Comparison of ENCODE assay signal across 8 cellular contexts in the genomic region with DNA sequence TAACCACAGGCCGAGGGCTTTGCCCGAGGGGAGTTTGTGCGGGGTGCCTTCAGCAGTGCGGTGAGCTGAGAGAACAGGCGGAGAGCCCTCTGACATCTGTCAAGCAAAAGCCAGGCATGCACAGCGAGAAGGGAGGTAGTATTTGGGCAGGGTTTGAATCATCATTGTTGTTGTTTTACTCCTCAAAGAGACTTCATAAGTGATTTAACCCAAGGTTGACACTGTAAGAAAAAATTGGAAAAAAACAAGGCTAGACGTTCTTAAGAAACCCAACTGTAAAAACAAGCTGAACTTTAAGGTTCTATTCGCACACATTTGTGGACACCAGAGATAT. TPM values are rescaled to one million over a fixed set of nuclear protein-coding genes. Genes with fewer than 3 reads are reported as not detected.
DNase-seq lines count a peak whose midpoint lies in the region; ATAC-seq and TF ChIP-seq lines count a peak whose summit lies in the region.

No MANE protein-coding gene starts in this region.

- POLR2A ChIA-PET in A673 (lab: Charles Lee; ENCODE audit: low non-redundant PET), result no interaction called here

- no peak for DNase-seq in A673 (ENCODE audit: low spot score)
- no peak for DNase-seq in H7
- no peak for DNase-seq in astrocyte of the spinal cord (ENCODE audit: low read depth, low spot score)
- DNase-seq in DMS153 (lab: John Stamatoyannopoulos, UW), result no peak
- no peak for DNase-seq in DMS153 treated with DMSO at 0.1 percent for 48 hours (lab: John Stamatoyannopoulos, UW; ENCODE audit: unreplicated experiment)
- DNase-seq in NCI-H2196 treated with DMSO at 0.1 percent for 48 hours (lab: John Stamatoyannopoulos, UW; ENCODE audit: unreplicated experiment), result no peak

- H3K4me1 ChIP-seq in A673 (ENCODE audit: insufficient read depth, low read length, poor library complexity, severe bottlenecking) (no peaks in the 10 kb centered on the region), mucosa of rectum (ENCODE audit: control insufficient read depth in 2 of 2, insufficient read depth in 2 of 2, low read length in 2 of 2) (peaks cover 4 to 11% of the 10 kb centered on the region in 2 donors)

- in situ Hi-C loops in astrocyte of the spinal cord (cut with HindIII; ENCODE audit: low sequenced_read_pairs), result no loop called here

- no TSS peak for BruUV-seq in A673 (replicated peaks; lab: Mats Ljungman, UMichigan)

- no peaks in the 10 kb centered on the region for H3K9me3 ChIP-seq in A673 (ENCODE audit: low read depth, low read length, poor library complexity, severe bottlenecking)
- H3K9me3 ChIP-seq in mucosa of rectum (ENCODE audit: control insufficient read depth in 2 of 2, low read length in 2 of 2), result no peaks in the 10 kb centered on the region

- H3K4me3 ChIP-seq in A673 (ENCODE audit: low read depth, low read length, poor library complexity, severe bottlenecking) (peak overlapping the region; percentile 93), H7 (ENCODE audit: insufficient read depth, low read depth, low read length) (peak overlapping the region; percentile 86), astrocyte of the spinal cord (ENCODE audit: low read depth, low read length) (peak overlapping the region; percentile 70), mucosa of rectum (ENCODE audit: low read length in 2 of 2) (peak overlapping the region; percentile 82 to 88)

- H3K9ac ChIP-seq in mucosa of rectum (ENCODE audit: low read depth in 1 of 2, low read length in 2 of 2), result no peak overlapping the region

- TF ChIP-seq CTCF in A673 (conservative IDR thresholded peaks at IDR 0.05; ENCODE audit: low read depth, low read length), result no peak
- TF ChIP-seq CTCF in astrocyte of the spinal cord (IDR thresholded peaks at IDR 0.05; ENCODE audit: low read depth, low read length), result no peak

- intact Hi-C loops in A673 (cut with micrococcal nuclease; ENCODE audit: unreplicated experiment), result loop anchor here (10.0 kb wide), 1 partner anchor 169 kb away; no protein-coding TSS in a partner anchor

- no peaks in the 10 kb centered on the region for H3K36me3 ChIP-seq in A673 (ENCODE audit: insufficient read depth, low read length, poor library complexity, severe bottlenecking)
- no peaks in the 10 kb centered on the region for H3K36me3 ChIP-seq in H7 (replicated peaks; ENCODE audit: control insufficient read depth, insufficient read depth, low read length)
- no peaks in the 10 kb centered on the region for H3K36me3 ChIP-seq in mucosa of rectum (ENCODE audit: control insufficient read depth in 2 of 2, insufficient read depth in 2 of 2, low read length in 2 of 2)

- ATAC-seq in HG02798 (IDR thresholded peaks at IDR 0.05; ENCODE audit: poor library complexity, unreplicated experiment), result no peak

- H3K27me3 ChIP-seq in A673 (replicated peaks; ENCODE audit: insufficient read depth, low read depth, low read length, poor library complexity), result no peaks in the 10 kb centered on the region
- peaks cover 14% of the 10 kb centered on the region for H3K27me3 ChIP-seq in H7 (ENCODE audit: control insufficient read depth, insufficient read depth, low read length)
- H3K27me3 ChIP-seq in mucosa of rectum (ENCODE audit: control insufficient read depth in 2 of 2, insufficient read depth in 2 of 2, low read length in 2 of 2), result no peaks in the 10 kb centered on the region

- CTCF ChIA-PET in A673 (lab: Charles Lee), result no interaction called here

- H3K27ac ChIP-seq in A673 (ENCODE audit: low read depth, low read length, poor library complexity, severe bottlenecking), result no peak overlapping the region
- H3K27ac ChIP-seq in mucosa of rectum (ENCODE audit: low read depth in 2 of 2, low read length in 2 of 2), result no peak overlapping the region

RNA-seq across cellular contexts. Expression of gene ADAM22, which starts 1.3 kb away (rescaled TPM):
- total RNA-seq in A673 (2021), result 6.9 and 7.1 TPM in 2 replicates
- 2.1 and 4.8 TPM in 2 replicates for total RNA-seq in H7 (2014; rRNA removed; shearing (Covaris generic))

RNA-seq across cellular contexts. Expression of gene DBF4, which starts 59.0 kb away (rescaled TPM):
- 80.0 and 81.6 TPM in 2 replicates for total RNA-seq in A673 (2021)
- 62.6 and 72.8 TPM in 2 replicates for total RNA-seq in H7 (2014; rRNA removed; shearing (Covaris generic))

RNA-seq across cellular contexts. Expression of gene SLC25A40, which starts 59.2 kb away (rescaled TPM):
- total RNA-seq in A673 (2021), result 29.6 and 30.7 TPM in 2 replicates
- 10.7 and 18.8 TPM in 2 replicates for total RNA-seq in H7 (2014; rRNA removed; shearing (Covaris generic))
